Comparison of ENCODE assay signal across 9 cellular contexts in the genomic region with DNA sequence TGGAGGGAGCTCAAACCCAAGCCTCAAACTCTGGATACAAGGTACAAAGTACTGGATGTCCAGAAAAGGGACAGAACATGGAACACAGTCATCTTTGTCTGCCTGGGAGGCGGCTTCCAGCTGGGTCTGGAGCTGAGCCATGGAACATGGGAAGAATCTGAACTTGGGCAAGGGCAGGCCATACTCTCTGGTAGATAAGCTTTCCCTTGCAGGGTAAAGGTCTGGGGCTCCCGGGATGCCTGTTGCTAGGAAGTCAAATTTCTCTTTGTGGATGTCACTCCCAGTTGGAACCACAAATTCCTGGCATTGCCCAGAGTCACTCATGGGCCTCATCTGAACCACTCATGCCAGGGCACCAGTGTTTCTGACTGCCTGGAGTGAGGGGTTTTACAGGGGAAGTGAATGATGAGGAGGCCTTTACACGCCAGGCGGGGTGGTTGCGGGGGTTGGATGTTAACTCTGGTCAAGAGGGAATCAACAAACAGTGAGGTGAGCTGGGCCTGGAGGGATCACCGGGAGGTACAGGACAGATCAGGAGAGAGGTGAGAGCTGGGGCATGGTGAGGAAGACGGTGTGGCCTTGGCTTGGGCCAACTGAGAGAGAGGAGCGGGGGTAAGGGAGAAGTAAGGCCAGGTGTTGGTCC. TPM values are rescaled to one million over a fixed set of nuclear protein-coding genes. Genes with fewer than 3 reads are reported as not detected.
DNase-seq lines count a peak whose midpoint lies in the region; ATAC-seq and TF ChIP-seq lines count a peak whose summit lies in the region.
"Had no signal": no experiment of that assay in that cellular context is flagged by ENCODE, and none has a peak within 500 bp of the region (broad histone marks: within the 10 kb centered on the region; RNA-seq: fewer than 3 reads in every experiment).

No MANE protein-coding gene starts in this region.

- no peaks in the 10 kb centered on the region for H3K27me3 ChIP-seq in CD4-positive, alpha-beta T cell (ENCODE audit: control insufficient read depth, insufficient read depth, low read length)
- no peaks in the 10 kb centered on the region for H3K27me3 ChIP-seq in SJCRH30

- H3K27me3 Mint-ChIP-seq in CD4-positive, alpha-beta T cell, result peaks cover 5% of the 10 kb centered on the region

- H3K27ac Mint-ChIP-seq in CD4-positive, alpha-beta T cell, result peak overlapping the region; percentile 84

- peaks cover 43% of the 10 kb centered on the region for H3K36me3 Mint-ChIP-seq in CD4-positive, alpha-beta T cell (ENCODE audit: low read depth)

- POLR2A ChIA-PET in CD4-positive, alpha-beta T cell (lab: Charles Lee), result interaction anchor here (1.4 kb wide), 1 partner anchor 11 kb away, joined by 3 read pairs; no protein-coding TSS in a partner anchor

- TF ChIP-seq CTCF in CD4-positive, alpha-beta T cell (IDR thresholded peaks at IDR 0.05), result no peak

- ATAC-seq in CD4-positive, alpha-beta T cell (ENCODE audit: poor library complexity), result no peak
- ATAC-seq in GM21528 (IDR thresholded peaks at IDR 0.05; ENCODE audit: low FRiP score, unreplicated experiment), result no peak

- peaks cover 45% of the 10 kb centered on the region for H3K4me1 Mint-ChIP-seq in CD4-positive, alpha-beta T cell (ENCODE audit: low read depth)

- H3K4me1 ChIP-seq in SJCRH30, result no peaks in the 10 kb centered on the region

- no peak for DNase-seq in CD4-positive, alpha-beta T cell
- DNase-seq in T1000 (lab: John Stamatoyannopoulos, UW), result peak; percentile 25
- peak; percentile 89 for DNase-seq in globus pallidus (ENCODE audit: low spot score)
- DNase-seq in posterior cingulate gyrus, result peak in 8 of 10 donors; percentile 48 to 96 (median 71)
- DNase-seq in SJCRH30, result no peak
- DNase-seq in stimulated activated CD4-positive, alpha-beta T cell treated with anti-CD3 and anti-CD28 coated beads, Interleukin-4, amount 100 ng/mL, for 24 hours, result no peak
- no peak for DNase-seq in NCI-H2029 treated with DMSO at 0.1 percent for 48 hours (lab: John Stamatoyannopoulos, UW)
- DNase-seq: activated gamma-delta T cell treated with Interleukin-2 at 50 U/mL for 16 hours had no signal

- H3K36me3 ChIP-seq in SJCRH30, result peaks cover 17% of the 10 kb centered on the region

- intact Hi-C loops in CD4-positive, alpha-beta T cell (cut with DNase I, micrococcal nuclease), result loop anchor here (10.0 kb wide), 3 partner anchors 167 to 583 kb away; a partner anchor contains a TSS
- intact Hi-C loops in posterior cingulate gyrus (cut with DNase I), result no loop called here

- H3K4me3 Mint-ChIP-seq in CD4-positive, alpha-beta T cell, result no peak overlapping the region

- no peaks in the 10 kb centered on the region for H3K9me3 ChIP-seq in CD4-positive, alpha-beta T cell (ENCODE audit: control insufficient read depth, low read length)
- H3K9me3 ChIP-seq in SJCRH30 (replicated peaks), result no peaks in the 10 kb centered on the region

- CTCF ChIA-PET in CD4-positive, alpha-beta T cell (lab: Charles Lee), result interaction anchor here (1.4 to 2.9 kb wide), 5 partner anchors 14 to 146 kb away, joined by 3 to 12 read pairs (median 4); no protein-coding TSS in a partner anchor

- H3K4me3 ChIP-seq in SJCRH30, result no peak overlapping the region

- H3K9me3 Mint-ChIP-seq in CD4-positive, alpha-beta T cell, result no peaks in the 10 kb centered on the region

- no peak overlapping the region for H3K27ac ChIP-seq in CD4-positive, alpha-beta T cell (ENCODE audit: low read depth, low read length)
- H3K27ac ChIP-seq in SJCRH30, result no peak overlapping the region

RNA-seq across cellular contexts. Expression of a gene that starts 5.7 kb away (rescaled TPM):
- total RNA-seq in CD4-positive, alpha-beta T cell, result 1,000 to 10,000 TPM; 2,313 to 2,400 TPM
- 349 and 357 TPM in 2 replicates for total RNA-seq in SJCRH30 (2014; rRNA removed; shearing (Covaris generic))

RNA-seq across cellular contexts. Expression of a gene that starts 11.5 kb away (rescaled TPM):
- under 1 TPM; 0.14 to 0.25 TPM for total RNA-seq in CD4-positive, alpha-beta T cell
- 0.05 and 0.26 TPM in 2 replicates for total RNA-seq in SJCRH30 (2014; rRNA removed; shearing (Covaris generic))

RNA-seq across cellular contexts. Expression of a gene that starts 44.3 kb away (rescaled TPM):
- not detected for total RNA-seq in CD4-positive, alpha-beta T cell
- total RNA-seq in SJCRH30 (2014; rRNA removed; shearing (Covaris generic)), result 0.53 and 0.77 TPM in 2 replicates

Comparison
In these comparisons a context has a peak if more than half of its experiments do, and no peak if none do; other contexts are left out.
1. DNase-seq: peak in T1000 (single experiment), globus pallidus (single experiment) and posterior cingulate gyrus (8 of 10); none in CD4-positive, alpha-beta T cell (0 of 10), SJCRH30 (0 of 2), stimulated activated CD4-positive, alpha-beta T cell treated with anti-CD3 and anti-CD28 coated beads, Interleukin-4, amount 100 ng/mL, for 24 hours (single experiment) and NCI-H2029 treated with DMSO at 0.1 percent for 48 hours (single experiment).